In the genomic region with DNA sequence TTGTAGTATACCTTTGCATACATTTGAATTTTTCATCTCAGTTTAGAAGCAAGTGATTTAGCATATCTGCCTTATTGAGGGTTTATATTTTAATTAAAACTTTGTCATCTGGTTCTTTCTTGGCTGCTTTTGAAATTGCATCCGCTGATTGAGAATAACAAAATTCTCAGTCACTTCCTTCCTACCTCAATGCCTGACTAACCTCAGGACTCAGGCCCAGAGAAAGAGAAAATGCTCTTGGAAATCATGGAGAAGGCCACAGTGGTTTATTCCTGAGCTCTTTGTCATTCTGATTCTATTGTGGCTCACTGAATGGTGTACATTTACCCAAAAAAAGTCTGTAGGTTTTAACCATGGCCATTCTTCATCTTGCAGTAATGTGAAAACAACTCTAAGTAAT, we compare ENCODE assay signal across 2 cellular contexts.
TF ChIP-seq lines count a peak whose summit lies in the region.

No MANE protein-coding gene starts in this region.

TF ChIP-seq in IMR-90, 13 proteins besides CTCF, POLR2A, EP300 and RAD21:
- TF ChIP-seq SMC3 (IDR thresholded peaks at IDR 0.05; ENCODE audit: low read depth, low read length) (no peak), RCOR1 (IDR thresholded peaks at IDR 0.05; ENCODE audit: insufficient replicate concordance, low read length) (no peak), MAZ (IDR thresholded peaks at IDR 0.05; ENCODE audit: borderline replicate concordance, low read depth, low read length) (no peak), RFX5 (IDR thresholded peaks at IDR 0.05; ENCODE audit: low read depth, low read length) (no peak), BHLHE40 (IDR thresholded peaks at IDR 0.05; ENCODE audit: low read depth, low read length) (no peak), CEBPB (IDR thresholded peaks at IDR 0.05; ENCODE audit: low read depth, low read length) (no peak), MXI1 (IDR thresholded peaks at IDR 0.05; ENCODE audit: borderline replicate concordance, low read depth, low read length) (no peak), NFE2L2 (IDR thresholded peaks at IDR 0.05; ENCODE audit: low read depth, low read length) (no peak), CHD1 (IDR thresholded peaks at IDR 0.05; ENCODE audit: low read depth, low read length) (no peak), FOS (IDR thresholded peaks at IDR 0.05; ENCODE audit: low read depth, low read length) (no peak), MAFK (IDR thresholded peaks at IDR 0.05; ENCODE audit: low read depth, low read length) (no peak)
- TF ChIP-seq, protein P1, sequence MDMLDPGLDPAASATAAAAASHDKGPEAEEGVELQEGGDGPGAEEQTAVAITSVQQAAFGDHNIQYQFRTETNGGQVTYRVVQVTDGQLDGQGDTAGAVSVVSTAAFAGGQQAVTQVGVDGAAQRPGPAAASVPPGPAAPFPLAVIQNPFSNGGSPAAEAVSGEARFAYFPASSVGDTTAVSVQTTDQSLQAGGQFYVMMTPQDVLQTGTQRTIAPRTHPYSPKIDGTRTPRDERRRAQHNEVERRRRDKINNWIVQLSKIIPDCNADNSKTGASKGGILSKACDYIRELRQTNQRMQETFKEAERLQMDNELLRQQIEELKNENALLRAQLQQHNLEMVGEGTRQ (IDR thresholded peaks at IDR 0.05; ENCODE audit: low read depth, low read length), result no peak

TF ChIP-seq in neural cell, 6 proteins besides CTCF, POLR2A, EP300 and RAD21:
- TF ChIP-seq, protein P2, sequence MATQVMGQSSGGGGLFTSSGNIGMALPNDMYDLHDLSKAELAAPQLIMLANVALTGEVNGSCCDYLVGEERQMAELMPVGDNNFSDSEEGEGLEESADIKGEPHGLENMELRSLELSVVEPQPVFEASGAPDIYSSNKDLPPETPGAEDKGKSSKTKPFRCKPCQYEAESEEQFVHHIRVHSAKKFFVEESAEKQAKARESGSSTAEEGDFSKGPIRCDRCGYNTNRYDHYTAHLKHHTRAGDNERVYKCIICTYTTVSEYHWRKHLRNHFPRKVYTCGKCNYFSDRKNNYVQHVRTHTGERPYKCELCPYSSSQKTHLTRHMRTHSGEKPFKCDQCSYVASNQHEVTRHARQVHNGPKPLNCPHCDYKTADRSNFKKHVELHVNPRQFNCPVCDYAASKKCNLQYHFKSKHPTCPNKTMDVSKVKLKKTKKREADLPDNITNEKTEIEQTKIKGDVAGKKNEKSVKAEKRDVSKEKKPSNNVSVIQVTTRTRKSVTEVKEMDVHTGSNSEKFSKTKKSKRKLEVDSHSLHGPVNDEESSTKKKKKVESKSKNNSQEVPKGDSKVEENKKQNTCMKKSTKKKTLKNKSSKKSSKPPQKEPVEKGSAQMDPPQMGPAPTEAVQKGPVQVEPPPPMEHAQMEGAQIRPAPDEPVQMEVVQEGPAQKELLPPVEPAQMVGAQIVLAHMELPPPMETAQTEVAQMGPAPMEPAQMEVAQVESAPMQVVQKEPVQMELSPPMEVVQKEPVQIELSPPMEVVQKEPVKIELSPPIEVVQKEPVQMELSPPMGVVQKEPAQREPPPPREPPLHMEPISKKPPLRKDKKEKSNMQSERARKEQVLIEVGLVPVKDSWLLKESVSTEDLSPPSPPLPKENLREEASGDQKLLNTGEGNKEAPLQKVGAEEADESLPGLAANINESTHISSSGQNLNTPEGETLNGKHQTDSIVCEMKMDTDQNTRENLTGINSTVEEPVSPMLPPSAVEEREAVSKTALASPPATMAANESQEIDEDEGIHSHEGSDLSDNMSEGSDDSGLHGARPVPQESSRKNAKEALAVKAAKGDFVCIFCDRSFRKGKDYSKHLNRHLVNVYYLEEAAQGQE (IDR thresholded peaks at IDR 0.05; ENCODE audit: borderline replicate concordance), result peak; percentile 2
- no peak for TF ChIP-seq POLR2AphosphoS5 (IDR thresholded peaks at IDR 0.05)
